24 cellular contexts compared by ENCODE assay signal in genomic region chr4:107885865-107886264, GRCh38. TPM values are rescaled to one million over a fixed set of nuclear protein-coding genes. Genes with fewer than 3 reads are reported as not detected.
DNase-seq lines count a peak whose midpoint lies in the region; ATAC-seq, FAIRE-seq and TF ChIP-seq lines count a peak whose summit lies in the region.
"Had no signal": no experiment of that assay in that cellular context is flagged by ENCODE, and none has a peak within 500 bp of the region (broad histone marks: within the 10 kb centered on the region; RNA-seq: fewer than 3 reads in every experiment).

No MANE protein-coding gene starts in this region.

- POLR2A ChIA-PET in HepG2 (lab: Yijun Ruan, JAX) = no interaction called here

- TF ChIP-seq EP300 in HepG2 (IDR thresholded peaks at IDR 0.05; ENCODE audit: low read depth in 2 of 2, low read length in 2 of 2) (no peak), HepG2 (CRISPR knock-in tag; IDR thresholded peaks at IDR 0.05; ENCODE audit: borderline replicate concordance) (no peak)

- no peak for TF ChIP-seq RAD21 in HepG2 (CRISPR knock-in tag; IDR thresholded peaks at IDR 0.05)

- intact Hi-C loops in HepG2 (cut with micrococcal nuclease; ENCODE audit: unreplicated experiment) = no loop called here
- intact Hi-C loops in activated T-helper 2 cell treated with anti-CD3 and anti-CD28 coated beads, Interferon-gamma antibody, Interleukin-2, Interleukin-4, amounts not matched to agents 10 μg/mL and 5 μg/mL and 100 μg/mL, durations not matched to agents 14 hours and 24 hours and 36 hours (cut with micrococcal nuclease) = no loop called here

- FAIRE-seq in small intestine (lab: Jason Lieb, UNC) (no peak), HepG2 (lab: Jason Lieb, UNC) (no peak)
- FAIRE-seq: G401.6, GM12891, H54 had no signal

- peaks cover 24% of the 10 kb centered on the region for H3K9me3 ChIP-seq in RWPE2 (ENCODE audit: severe bottlenecking)
- H3K9me3 ChIP-seq in small intestine (ENCODE audit: control insufficient read depth, low read depth) = no peaks in the 10 kb centered on the region
- peaks cover 41% of the 10 kb centered on the region for H3K9me3 ChIP-seq in HepG2 (ENCODE audit: low read length)
- H3K9me3 ChIP-seq: BE2C had no signal

- H3K4me3 ChIP-seq in RWPE2 (ENCODE audit: severe bottlenecking) (no peak overlapping the region), epithelial cell of esophagus (ENCODE audit: low read length) (no peak overlapping the region), small intestine (ENCODE audit: low read depth in 1 of 2, low read length in 2 of 2) (no peak overlapping the region), HepG2 (replicated peaks in 1 of 3; ENCODE audit: insufficient read depth in 1 of 3, low read depth in 2 of 3, low read length in 3 of 3) (no peak overlapping the region)
- H3K4me3 ChIP-seq: GM23338 had no signal

- no peak overlapping the region for H3K27ac Mint-ChIP-seq in activated T-helper 2 cell treated with anti-CD3 and anti-CD28 coated beads, Interferon-gamma antibody, Interleukin-2, Interleukin-4, amounts not matched to agents 10 μg/mL and 5 μg/mL and 100 μg/mL, durations not matched to agents 14 hours and 24 hours and 36 hours
- H3K27ac Mint-ChIP-seq: CD4-positive, CD25-positive, alpha-beta regulatory T cell; CD8-positive, alpha-beta memory T cell; GM23338 had no signal

- no peak overlapping the region for H3K4me2 ChIP-seq in HepG2 (ENCODE audit: low read depth, low read length)
- H3K4me2 ChIP-seq: GM23338 had no signal

- H3K36me3 Mint-ChIP-seq in activated T-helper 2 cell treated with anti-CD3 and anti-CD28 coated beads, Interferon-gamma antibody, Interleukin-2, Interleukin-4, amounts not matched to agents 10 μg/mL and 5 μg/mL and 100 μg/mL, durations not matched to agents 14 hours and 24 hours and 36 hours (ENCODE audit: low read depth) = no peaks in the 10 kb centered on the region
- H3K36me3 Mint-ChIP-seq: CD4-positive, CD25-positive, alpha-beta regulatory T cell; CD8-positive, alpha-beta memory T cell had no signal

- no peaks in the 10 kb centered on the region for H4K20me1 ChIP-seq in HepG2 (ENCODE audit: insufficient read depth, low read length)

- CTCF ChIA-PET in HepG2 (lab: Yijun Ruan, JAX; ENCODE audit: low intra/inter-chr PET ratio, low total read pairs) = no interaction called here

- TF ChIP-seq POLR2A in HepG2 (IDR thresholded peaks at IDR 0.05; ENCODE audit: insufficient read depth in 1 of 2, low read depth in 2 of 2, low read length in 2 of 2) = no peak

- in situ Hi-C loops in HepG2 (cut with HindIII; ENCODE audit: extremely low pct_ligation_motif_present, low pct_unique_long_range_greater_than_20kb) = no loop called here

- no peaks in the 10 kb centered on the region for H3K4me1 Mint-ChIP-seq in activated T-helper 2 cell treated with anti-CD3 and anti-CD28 coated beads, Interferon-gamma antibody, Interleukin-2, Interleukin-4, amounts not matched to agents 10 μg/mL and 5 μg/mL and 100 μg/mL, durations not matched to agents 14 hours and 24 hours and 36 hours (ENCODE audit: low read depth)
- H3K4me1 Mint-ChIP-seq: CD4-positive, CD25-positive, alpha-beta regulatory T cell; CD8-positive, alpha-beta memory T cell had no signal

- H3K36me3 ChIP-seq in RWPE2 (ENCODE audit: low read depth) (peaks cover 22% of the 10 kb centered on the region), small intestine (ENCODE audit: control insufficient read depth in 2 of 2, insufficient read depth in 2 of 2, low read length in 2 of 2) (no peaks in the 10 kb centered on the region), HepG2 (replicated peaks in 1 of 2; ENCODE audit: control insufficient read depth in 1 of 2, insufficient read depth in 2 of 2, low read length in 2 of 2) (no peaks in the 10 kb centered on the region)
- H3K36me3 ChIP-seq: BE2C had no signal

- no peak for TF ChIP-seq CTCF in RWPE2 (IDR thresholded peaks at IDR 0.05; ENCODE audit: poor library complexity, severe bottlenecking)
- no peak for TF ChIP-seq CTCF in epithelial cell of esophagus (IDR thresholded peaks at IDR 0.05; ENCODE audit: insufficient read depth, low read depth, low read length, missing control alignments)
- no peak for TF ChIP-seq CTCF in HepG2 (CRISPR knock-in tag; IDR thresholded peaks at IDR 0.05)

- H3K27me3 Mint-ChIP-seq in activated T-helper 2 cell treated with anti-CD3 and anti-CD28 coated beads, Interferon-gamma antibody, Interleukin-2, Interleukin-4, amounts not matched to agents 10 μg/mL and 5 μg/mL and 100 μg/mL, durations not matched to agents 14 hours and 24 hours and 36 hours (ENCODE audit: low read depth) = peaks cover 2% of the 10 kb centered on the region

- H3K4me1 ChIP-seq in RWPE2 (ENCODE audit: insufficient read depth, poor library complexity, severe bottlenecking) (peaks cover 7% of the 10 kb centered on the region), small intestine (ENCODE audit: control insufficient read depth in 2 of 2, insufficient read depth in 1 of 2, low read depth in 1 of 2, low read length in 1 of 2) (no peaks in the 10 kb centered on the region), HepG2 (ENCODE audit: insufficient read depth, low read length) (no peaks in the 10 kb centered on the region)
- H3K4me1 ChIP-seq: BE2C had no signal

- no TSS peak for BruUV-seq in HepG2 (replicated peaks; lab: Mats Ljungman, UMichigan)

- H3K4me3 Mint-ChIP-seq in activated T-helper 2 cell treated with anti-CD3 and anti-CD28 coated beads, Interferon-gamma antibody, Interleukin-2, Interleukin-4, amounts not matched to agents 10 μg/mL and 5 μg/mL and 100 μg/mL, durations not matched to agents 14 hours and 24 hours and 36 hours (ENCODE audit: low read depth) = no peak overlapping the region
- H3K4me3 Mint-ChIP-seq: CD4-positive, CD25-positive, alpha-beta regulatory T cell; CD8-positive, alpha-beta memory T cell; GM23338 had no signal

- H3K9ac ChIP-seq in HepG2 (ENCODE audit: insufficient read depth, low read depth, low read length) = no peak overlapping the region

- peaks cover 9% of the 10 kb centered on the region for H3K9me3 Mint-ChIP-seq in activated T-helper 2 cell treated with anti-CD3 and anti-CD28 coated beads, Interferon-gamma antibody, Interleukin-2, Interleukin-4, amounts not matched to agents 10 μg/mL and 5 μg/mL and 100 μg/mL, durations not matched to agents 14 hours and 24 hours and 36 hours

- H2AFZ ChIP-seq in HepG2 (ENCODE audit: low read length) = no peak overlapping the region
- H2AFZ ChIP-seq: GM23338 had no signal

- no peaks in the 10 kb centered on the region for H3K79me2 ChIP-seq in HepG2 (ENCODE audit: insufficient read depth, low read length)

- ATAC-seq in RWPE2 (ENCODE audit: low read depth) = peak; percentile 53; the same call in 2 of the 3 replicates
- no peak for ATAC-seq in HepG2
- ATAC-seq: GM23338 had no signal

- H3K27me3 ChIP-seq in RWPE2 (ENCODE audit: insufficient read depth, poor library complexity, severe bottlenecking) (no peaks in the 10 kb centered on the region), small intestine (ENCODE audit: control insufficient read depth in 2 of 2, insufficient read depth in 2 of 2, low read length in 2 of 2) (no peaks in the 10 kb centered on the region), HepG2 (ENCODE audit: control insufficient read depth in 1 of 2, insufficient read depth in 2 of 2, low read length in 2 of 2) (no peaks in the 10 kb centered on the region)
- H3K27me3 ChIP-seq: BE2C had no signal

- DNase-seq in ELR (ENCODE audit: low read depth) = peak; percentile 29
- no peak for DNase-seq in RWPE2 (ENCODE audit: low spot score)
- peak; percentile 50 for DNase-seq in epithelial cell of esophagus (ENCODE audit: low read depth)
- peak; percentile 60 for DNase-seq in small intestine
- DNase-seq in HepG2 (ENCODE audit: low spot score) = no peak
- no peak for DNase-seq in central memory CD4-positive, alpha-beta T cell
- DNase-seq in activated T-helper 2 cell treated with anti-CD3 and anti-CD28 coated beads, Interferon-gamma antibody, Interleukin-2, Interleukin-4, amounts not matched to agents 10 μg/mL and 5 μg/mL and 100 μg/mL, durations not matched to agents 14 hours and 24 hours and 36 hours (ENCODE audit: low spot score) = no peak
- DNase-seq: ACHN; BE2C; C1 segment of cervical spinal cord; CD4-positive, CD25-positive, alpha-beta regulatory T cell; CD8-positive, alpha-beta memory T cell; COR-L47; DMS 273 treated with DMSO at 0.1 percent for 48 hours; DMS53; DND-41; EL; HCEC 1CT; IMR-90 had no signal

- H3K27ac ChIP-seq in RWPE2 (ENCODE audit: poor library complexity, severe bottlenecking) (no peak overlapping the region), small intestine (ENCODE audit: low read depth in 1 of 2, low read length in 1 of 2) (no peak overlapping the region), HepG2 (ENCODE audit: extremely low read length, insufficient read depth, low read length) (no peak overlapping the region)
- H3K27ac ChIP-seq: HL-60 had no signal

TF ChIP-seq in HepG2, 621 proteins besides CTCF, POLR2A, EP300 and RAD21 (continues in another document):
- TF ChIP-seq TCF12 (IDR thresholded peaks at IDR 0.05) (no peak), TCF12 (CRISPR knock-in tag; IDR thresholded peaks at IDR 0.05) (no peak)

RNA-seq across cellular contexts. Expression of gene CYP2U1, which starts 45.5 kb away (rescaled TPM):
- polyA plus RNA-seq in small intestine = 1 to 10 TPM in 1 of 3 donors, under 1 TPM in 2; 0.45 to 3.0 (median 0.54) TPM
- total RNA-seq in HepG2 (2016; rRNA removed; fragmentation: Illumina TruSeq; extraction: Trizol) = 1.9 and 3.4 TPM in 2 replicates
- 0.71 and 0.88 TPM in 2 replicates for total RNA-seq in HepG2 (2016; cell fraction: cytosol; rRNA removed; fragmentation: Illumina TruSeq; extraction: Trizol; ENCODE audit: low read depth)
- total RNA-seq in HepG2 (2016; cell fraction: insoluble cytoplasmic fraction; rRNA removed; fragmentation: Illumina TruSeq; extraction: Trizol) = 2.0 and 3.6 TPM in 2 replicates
- total RNA-seq in HepG2 (2016; cell fraction: membrane; rRNA removed; fragmentation: Illumina TruSeq; extraction: Trizol) = 1.5 TPM in 2 replicates
- 4.4 and 5.1 TPM in 2 replicates for total RNA-seq in HepG2 (2016; cell fraction: nucleus; rRNA removed; fragmentation: Illumina TruSeq; extraction: Trizol)
- 1.3 and 1.4 TPM in 2 replicates for polyA plus RNA-seq in HepG2 (2011; rRNA removed)
- polyA plus RNA-seq in HepG2 (2011; cell fraction: cytosol; rRNA removed) = 0.90 and 1.1 TPM in 2 replicates
- polyA plus RNA-seq in HepG2 (2011; cell fraction: nucleus; rRNA removed) = 0.74 and 0.88 TPM in 2 replicates
- 1.3 TPM in 2 replicates for polyA plus RNA-seq in HepG2 (2012)
- polyA plus RNA-seq in HepG2 (2016; cell fraction: cytosol; fragmentation: Illumina TruSeq; extraction: Trizol; ENCODE audit: low read depth) = 0.42 and 0.43 TPM in 2 replicates
- 1.8 TPM in 2 replicates for polyA plus RNA-seq in HepG2 (2016; cell fraction: insoluble cytoplasmic fraction; fragmentation: Illumina TruSeq; extraction: Trizol; ENCODE audit: low read depth)
- 0.87 and 0.95 TPM in 2 replicates for polyA plus RNA-seq in HepG2 (2016; cell fraction: membrane; fragmentation: Illumina TruSeq; extraction: Trizol; ENCODE audit: low read depth)
- 4.0 and 4.4 TPM in 2 replicates for polyA plus RNA-seq in HepG2 (2016; cell fraction: nucleus; fragmentation: Illumina TruSeq; extraction: Trizol; ENCODE audit: insufficient read depth, low read depth)
- 0.44 and 2.4 TPM in 2 replicates for polyA minus RNA-seq in HepG2 (2011; rRNA and poly(A)+ RNA removed; ENCODE audit: low replicate concordance)
- 1.8 and 2.6 TPM in 2 replicates for polyA minus RNA-seq in HepG2 (2011; cell fraction: cytosol; rRNA and poly(A)+ RNA removed)
- 3.3 and 5.0 TPM in 2 replicates for polyA minus RNA-seq in HepG2 (2011; cell fraction: nucleus; rRNA and poly(A)+ RNA removed)
- total RNA-seq in activated T-helper 2 cell treated with anti-CD3 and anti-CD28 coated beads, Interferon-gamma antibody, Interleukin-2, Interleukin-4, amounts not matched to agents 10 μg/mL and 5 μg/mL and 100 μg/mL, durations not matched to agents 14 hours and 24 hours and 36 hours = 0.80 and 1.5 TPM in 2 replicates

Comparison
In these comparisons a context has a peak if more than half of its experiments do, and no peak if none do; other contexts are left out.
1. DNase-seq: peak in ELR (single experiment), epithelial cell of esophagus (single experiment) and small intestine (single experiment); none in RWPE2 (single experiment), HepG2 (single experiment), central memory CD4-positive, alpha-beta T cell (single experiment) and activated T-helper 2 cell treated with anti-CD3 and anti-CD28 coated beads, Interferon-gamma antibody, Interleukin-2, Interleukin-4, amounts not matched to agents 10 μg/mL and 5 μg/mL and 100 μg/mL, durations not matched to agents 14 hours and 24 hours and 36 hours (single experiment).